In the genomic region with DNA sequence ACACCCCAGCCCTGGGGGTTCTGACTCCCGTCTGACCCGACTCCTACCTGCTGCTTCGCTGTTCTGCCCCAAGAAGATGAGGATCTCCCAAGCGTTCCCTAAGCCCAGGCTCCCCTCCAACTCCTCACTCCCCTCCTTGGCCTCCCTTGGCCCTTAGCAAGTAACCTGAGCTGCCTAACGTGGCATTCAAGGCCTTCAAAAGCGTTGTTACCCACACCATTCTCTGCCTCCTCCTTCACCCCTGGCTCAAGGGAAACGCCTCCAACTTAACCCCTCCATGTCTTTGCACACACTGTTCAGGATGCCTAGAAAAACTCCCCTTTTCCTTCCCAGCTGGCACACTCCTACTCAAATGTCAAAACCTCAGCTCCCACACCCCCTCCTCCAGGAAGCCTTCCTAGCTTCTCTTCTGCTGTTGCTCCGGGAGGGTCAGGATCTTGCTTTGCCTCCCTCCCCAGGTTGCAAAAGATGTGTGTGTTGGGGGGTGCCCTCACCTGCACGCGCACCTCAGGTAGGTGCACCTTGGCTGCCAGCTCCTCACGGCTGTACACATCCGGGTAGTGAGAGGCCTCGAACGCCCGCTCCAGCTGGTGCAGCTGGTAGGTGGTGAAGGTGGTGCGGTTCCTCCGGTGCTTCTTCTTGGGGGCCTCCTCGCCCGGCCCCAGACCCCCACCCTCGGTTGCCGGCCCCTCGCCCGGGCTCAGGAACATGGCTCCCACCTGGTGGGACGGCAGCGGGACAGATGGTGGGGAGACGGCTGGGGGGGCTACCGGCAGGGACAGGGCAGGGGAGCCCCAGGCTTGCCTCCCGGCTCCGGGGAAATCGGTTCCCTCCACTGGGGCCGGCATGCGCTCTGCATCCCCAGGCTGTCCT, we compare ENCODE assay signal across 18 cellular contexts. TPM values are rescaled to one million over a fixed set of nuclear protein-coding genes. Genes with fewer than 3 reads are reported as not detected.
"Had no signal": no experiment of that assay in that cellular context is flagged by ENCODE, and none has a peak within 500 bp of the region (broad histone marks: within the 10 kb centered on the region; RNA-seq: fewer than 3 reads in every experiment).

No MANE protein-coding gene starts in this region.

- H3K27ac ChIP-seq: gastroesophageal sphincter, parathyroid adenoma, stomach, testis, upper lobe of right lung had no signal

- H3K27me3 ChIP-seq: stomach, testis, upper lobe of right lung had no signal

- ATAC-seq: activated naive CD8-positive, alpha-beta T cell treated with anti-CD3 and anti-CD28 coated beads, Interleukin-2, amount 50 U/mL, for 24 hours; effector memory CD8-positive, alpha-beta T cell; upper lobe of right lung had no signal

- H3K4me3 Mint-ChIP-seq: activated CD4-positive, alpha-beta T cell treated with anti-CD3 and anti-CD28 coated beads, Interleukin-2, amount 10 ng/mL, durations not matched to agents 7 days and 5 days; activated naive CD8-positive, alpha-beta T cell treated with anti-CD3 and anti-CD28 coated beads, Interleukin-2, amount 50 U/mL, for 24 hours; dendritic cell treated with granulocyte-macrophage colony-stimulating factor and Interleukin-4, amounts not matched to agents 40 ng/mL and 50 ng/mL, for 4 days; effector memory CD8-positive, alpha-beta T cell; mesothelial cell of epicardium had no signal

- H3K27ac Mint-ChIP-seq: activated CD4-positive, alpha-beta T cell treated with anti-CD3 and anti-CD28 coated beads, Interleukin-2, amount 10 ng/mL, durations not matched to agents 7 days and 5 days; activated naive CD8-positive, alpha-beta T cell treated with anti-CD3 and anti-CD28 coated beads, Interleukin-2, amount 50 U/mL, for 24 hours; dendritic cell treated with granulocyte-macrophage colony-stimulating factor and Interleukin-4, amounts not matched to agents 40 ng/mL and 50 ng/mL, for 4 days; effector memory CD8-positive, alpha-beta T cell; mesothelial cell of epicardium had no signal

- DNase-seq: activated CD4-positive, alpha-beta T cell treated with anti-CD3 and anti-CD28 coated beads, Interleukin-2, amount 10 ng/mL, durations not matched to agents 7 days and 5 days; activated naive CD4-positive, alpha-beta T cell; activated naive CD8-positive, alpha-beta T cell treated with anti-CD3 and anti-CD28 coated beads, Interleukin-2, amount 50 U/mL, for 24 hours; activated T-cell treated with anti-CD3 and anti-CD28 coated beads for 4 hours; aorta; effector memory CD8-positive, alpha-beta T cell; stimulated activated CD4-positive, alpha-beta T cell treated with anti-CD3 and anti-CD28 coated beads, Interleukin-1b, Interleukin-23, amount 100 ng/mL, for 48 hours; stomach; testis; upper lobe of right lung had no signal

- H3K4me1 ChIP-seq: gastroesophageal sphincter, parathyroid adenoma, upper lobe of right lung had no signal

- H3K9me3 Mint-ChIP-seq: activated CD4-positive, alpha-beta T cell treated with anti-CD3 and anti-CD28 coated beads, Interleukin-2, amount 10 ng/mL, durations not matched to agents 7 days and 5 days; activated naive CD8-positive, alpha-beta T cell treated with anti-CD3 and anti-CD28 coated beads, Interleukin-2, amount 50 U/mL, for 24 hours; effector memory CD8-positive, alpha-beta T cell; mesothelial cell of epicardium had no signal

- H2AFZ ChIP-seq: parathyroid adenoma had no signal

- H3K27me3 Mint-ChIP-seq: activated CD4-positive, alpha-beta T cell treated with anti-CD3 and anti-CD28 coated beads, Interleukin-2, amount 10 ng/mL, durations not matched to agents 7 days and 5 days; activated naive CD8-positive, alpha-beta T cell treated with anti-CD3 and anti-CD28 coated beads, Interleukin-2, amount 50 U/mL, for 24 hours; effector memory CD8-positive, alpha-beta T cell had no signal

- H3K79me2 ChIP-seq: parathyroid adenoma had no signal

- H3K9me3 ChIP-seq: gastroesophageal sphincter, stomach, testis, upper lobe of right lung had no signal

- H3K4me3 ChIP-seq: gastroesophageal sphincter, stomach, testis, upper lobe of right lung had no signal

RNA-seq across cellular contexts. Expression of a gene that starts 0.8 kb away (rescaled TPM):
- total RNA-seq: activated CD4-positive, alpha-beta T cell treated with anti-CD3 and anti-CD28 coated beads, Interleukin-2, amount 10 ng/mL, durations not matched to agents 7 days and 5 days; aorta; cerebellum; epithelial cell of proximal tubule; gastroesophageal sphincter; liver; mesothelial cell of epicardium; stomach; T-helper 2 cell treated with Interferon-gamma antibody and Interleukin-4, amounts not matched to agents 100 ng/mL and 5 ng/mL, for 36 hours; upper lobe of right lung had no signal
